In genomic region chr2:202871161-202872141, GRCh38 we compare ENCODE assay signal across 8 cellular contexts.
DNase-seq lines count a peak whose midpoint lies in the region; ATAC-seq, FAIRE-seq and TF ChIP-seq lines count a peak whose summit lies in the region.

TSS of gene ICA1L (minus strand) at chr2:202871766. CDS start at chr2:202829009, 42,757 bp downstream.

- no peaks in the 10 kb centered on the region for H3K27me3 Mint-ChIP-seq in memory B cell

- peak; percentile 16; the same call in 1 of the 2 replicates for TF ChIP-seq CTCF in C4-2B (conservative IDR thresholded peaks at IDR 0.05)

- no peaks in the 10 kb centered on the region for H3K9me3 Mint-ChIP-seq in memory B cell

- no peaks in the 10 kb centered on the region for H3K36me3 Mint-ChIP-seq in memory B cell

- peak within 1 kb of the TSS; percentile 81 for H3K27ac Mint-ChIP-seq in memory B cell

- peaks cover 5% of the 10 kb centered on the region for H3K4me1 Mint-ChIP-seq in memory B cell

- H3K4me3 Mint-ChIP-seq in memory B cell, result peak within 1 kb of the TSS; percentile 88

- FAIRE-seq in GM19239 (lab: Jason Lieb, UNC), result peak; percentile 90

- DNase-seq in GM19239 (ENCODE audit: insufficient read length, low spot score) (peak; percentile 50), NCI-H82 treated with DMSO at 0.1 percent for 48 hours (lab: John Stamatoyannopoulos, UW; ENCODE audit: unreplicated experiment) (peak; percentile 36), memory B cell (ENCODE audit: low spot score in 2 of 2) (peak; percentile 40 to 53)
- peak; percentile 7 to 17 for DNase-seq in activated CD8-positive, alpha-beta memory T cell treated with anti-CD3 and anti-CD28 coated beads for 4 hours (ENCODE audit: low read depth in 2 of 2)
- peak; percentile 29 for DNase-seq in effector CD8-positive, alpha-beta T cell (lab: John Stamatoyannopoulos, UW)
- peak; percentile 19 to 26 for DNase-seq in stimulated activated CD8-positive, alpha-beta memory T cell treated with anti-CD3 and anti-CD28 coated beads, Interleukin-15, amount 100 ng/mL, for 4 hours (ENCODE audit: low read depth in 2 of 2)

- peak within 1 kb of the TSS; percentile 45 for H3K27ac ChIP-seq in C4-2B

- ATAC-seq in HG03432 (IDR thresholded peaks at IDR 0.05; ENCODE audit: unreplicated experiment) (peak; percentile 86), memory B cell (ENCODE audit: low read depth) (peak; percentile 85)

Comparison
In these comparisons a context has a peak if more than half of its experiments do, and no peak if none do; other contexts are left out.
1. Peak in every context shown above with its lines: DNase-seq, ATAC-seq and H3K27ac ChIP-seq.